In the genomic region with DNA sequence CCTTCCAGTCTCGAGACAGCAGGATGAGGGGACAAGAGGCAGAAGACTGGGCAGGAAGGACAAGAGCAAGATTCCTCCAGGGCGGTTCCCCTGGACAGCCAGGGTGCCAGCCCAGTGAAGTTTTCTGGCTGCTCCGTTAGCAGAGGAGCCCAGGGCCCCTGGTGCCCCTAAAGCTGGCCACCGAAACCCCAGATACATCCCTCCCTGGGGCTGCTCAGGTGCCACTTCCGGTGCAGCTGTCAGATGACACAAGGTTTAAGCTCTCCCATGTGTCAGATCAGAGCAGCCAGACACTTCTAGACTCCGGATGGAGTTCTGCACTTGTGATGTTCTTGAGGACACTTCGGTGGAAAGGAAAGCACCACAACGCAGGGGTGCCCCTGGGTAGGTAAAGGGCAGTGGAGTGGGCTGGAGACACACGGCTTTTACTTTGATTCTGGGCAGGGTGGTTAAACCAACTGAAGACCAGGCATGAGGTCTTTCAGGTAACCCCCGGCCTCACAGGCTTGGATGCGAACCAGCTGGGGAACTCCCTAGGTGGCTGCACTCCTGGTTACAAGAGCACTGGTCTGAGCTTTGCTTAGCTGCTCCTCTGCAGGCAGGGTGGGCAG, we compare ENCODE assay signal across 8 cellular contexts.
A peak's percentile ranks its signal among the peaks of the same experiment; 100 is the strongest.
DNase-seq lines count a peak whose midpoint lies in the region; ATAC-seq and TF ChIP-seq lines count a peak whose summit lies in the region.

No MANE protein-coding gene starts in this region.

- H3K18ac ChIP-seq in IMR-90 (ENCODE audit: low read depth, low read length) = peak overlapping the region; percentile 5; the same call in 1 of the 2 replicates

- peaks cover 0 to 48% (median 24%) of the 10 kb centered on the region in 3 donors for H3K4me1 Mint-ChIP-seq in CD8-positive, alpha-beta memory T cell
- peaks cover 69% of the 10 kb centered on the region for H3K4me1 Mint-ChIP-seq in activated naive CD8-positive, alpha-beta T cell treated with anti-CD3 and anti-CD28 coated beads, Interleukin-2, amount 10 ng/mL, durations not matched to agents 7 days and 5 days
- H3K4me1 Mint-ChIP-seq in stimulated activated memory B cell treated with anti-CD40 and anti-IgM and Interleukin-4, amounts not matched to agents 10 μg/mL and 1 μg/mL and 100 μg/mL, for 72 hours = peaks cover 25% of the 10 kb centered on the region

- H3K79me1 ChIP-seq in IMR-90 (ENCODE audit: low read depth in 1 of 2, low read length in 2 of 2) = no peaks in the 10 kb centered on the region

- peak overlapping the region; percentile 75 to 90 (median 82) for H3K4me3 Mint-ChIP-seq in CD8-positive, alpha-beta memory T cell
- peak overlapping the region; percentile 85 for H3K4me3 Mint-ChIP-seq in activated naive CD8-positive, alpha-beta T cell treated with anti-CD3 and anti-CD28 coated beads, Interleukin-2, amount 10 ng/mL, durations not matched to agents 7 days and 5 days
- H3K4me3 Mint-ChIP-seq in stimulated activated memory B cell treated with anti-CD40 and anti-IgM and Interleukin-4, amounts not matched to agents 10 μg/mL and 1 μg/mL and 100 μg/mL, for 72 hours = peak overlapping the region; percentile 79

- H3K4me3 ChIP-seq in CD8-positive, alpha-beta memory T cell (ENCODE audit: low read length) = peak overlapping the region; percentile 44
- no peak overlapping the region for H3K4me3 ChIP-seq in IMR-90 (ENCODE audit: insufficient read depth, low read depth, low read length)

- TF ChIP-seq POLR2A in IMR-90 (IDR thresholded peaks at IDR 0.05; ENCODE audit: low read depth, low read length) = no peak

- POLR2A ChIA-PET in CD8-positive, alpha-beta memory T cell (lab: Charles Lee) = interaction anchor here (0.7 to 3.3 kb wide), 9 partner anchors 9 to 85 kb away, joined by 3 to 28 read pairs (median 7); a partner anchor contains a TSS
- POLR2A ChIA-PET in IMR-90 (lab: Charles Lee; ENCODE audit: unreplicated experiment) = interaction anchor here (0.7 kb wide), 1 partner anchor 9 kb away, joined by 3 read pairs; no protein-coding TSS in a partner anchor
- POLR2A ChIA-PET in activated naive CD8-positive, alpha-beta T cell treated with anti-CD3 and anti-CD28 coated beads, Interleukin-2, amount 10 ng/mL, durations not matched to agents 7 days and 5 days (lab: Charles Lee) = interaction anchor here (0.6 to 2.8 kb wide), 13 partner anchors 9 to 86 kb away, joined by 4 to 30 read pairs (median 9); a partner anchor contains a TSS

- no peak for TF ChIP-seq CTCF in IMR-90 (conservative IDR thresholded peaks at IDR 0.05; ENCODE audit: low read depth, low read length)

- no peaks in the 10 kb centered on the region for H3K9me3 Mint-ChIP-seq in CD8-positive, alpha-beta memory T cell
- no peaks in the 10 kb centered on the region for H3K9me3 Mint-ChIP-seq in activated naive CD8-positive, alpha-beta T cell treated with anti-CD3 and anti-CD28 coated beads, Interleukin-2, amount 10 ng/mL, durations not matched to agents 7 days and 5 days
- H3K9me3 Mint-ChIP-seq in stimulated activated memory B cell treated with anti-CD40 and anti-IgM and Interleukin-4, amounts not matched to agents 10 μg/mL and 1 μg/mL and 100 μg/mL, for 72 hours = no peaks in the 10 kb centered on the region

- peak overlapping the region; percentile 46 for H3K14ac ChIP-seq in IMR-90 (replicated peaks; ENCODE audit: low read depth, low read length)

- peaks cover 14% of the 10 kb centered on the region for H3K4me1 ChIP-seq in CD8-positive, alpha-beta memory T cell (ENCODE audit: insufficient read depth, low read length)
- peaks cover 17% of the 10 kb centered on the region for H3K4me1 ChIP-seq in IMR-90 (ENCODE audit: control insufficient read depth, insufficient read depth, low read length)

- H3K4me2 ChIP-seq in IMR-90 (ENCODE audit: low read depth, low read length) = no peak overlapping the region

- peak overlapping the region; percentile 57 for H3K4ac ChIP-seq in IMR-90 (ENCODE audit: low read depth, low read length)

- peaks cover 17% of the 10 kb centered on the region for H3K9me1 ChIP-seq in IMR-90 (ENCODE audit: insufficient read depth, low read length)

- peak; percentile 68 to 87 (median 83) for DNase-seq in CD8-positive, alpha-beta memory T cell
- DNase-seq in IMR-90 = no peak
- peak; percentile 70 for DNase-seq in activated naive CD8-positive, alpha-beta T cell treated with anti-CD3 and anti-CD28 coated beads, Interleukin-2, amount 10 ng/mL, durations not matched to agents 7 days and 5 days
- no peak for DNase-seq in NCI-H1930 (lab: John Stamatoyannopoulos, UW)
- no peak for DNase-seq in NOMO-1 treated with dmso at 0.1 percent for 144 hours (lab: John Stamatoyannopoulos, UW; ENCODE audit: unreplicated experiment)
- DNase-seq in NCI-H345 treated with DMSO at 0.1 percent for 48 hours (lab: John Stamatoyannopoulos, UW; ENCODE audit: unreplicated experiment) = no peak

- H3K9ac ChIP-seq in IMR-90 (ENCODE audit: low read depth, low read length) = no peak overlapping the region

- peak overlapping the region; percentile 74 for H3K27ac ChIP-seq in CD8-positive, alpha-beta memory T cell (ENCODE audit: low read depth, low read length)
- no peak overlapping the region for H3K27ac ChIP-seq in IMR-90 (ENCODE audit: insufficient read depth, low read length)

- peak overlapping the region; percentile 49 for H4K91ac ChIP-seq in IMR-90 (ENCODE audit: insufficient read depth, low read depth, low read length)

- no peak overlapping the region for H3K56ac ChIP-seq in IMR-90 (ENCODE audit: extremely low read depth, insufficient read depth, low read length)

- no peaks in the 10 kb centered on the region for H4K20me1 ChIP-seq in IMR-90 (ENCODE audit: insufficient read depth, low read length)

- peak overlapping the region; percentile 13 for H4K5ac ChIP-seq in IMR-90 (ENCODE audit: low read depth, low read length)

- dilution Hi-C loops in IMR-90 (cut with HindIII; ENCODE audit: low sequenced_read_pairs, unreplicated experiment) = no loop called here

- 83% methylated on average over 3 of the region's 11 CpGs; no CpG with 5 or more reads in 1 of the 2 experiments for WGBS in IMR-90 (ENCODE audit: extremely low coverage in 2 of 2, insufficient read length in 1 of 2), 2 experiments

- H3K27me3 Mint-ChIP-seq in CD8-positive, alpha-beta memory T cell = peaks cover 0 to 1% of the 10 kb centered on the region in 2 donors
- no peaks in the 10 kb centered on the region for H3K27me3 Mint-ChIP-seq in activated naive CD8-positive, alpha-beta T cell treated with anti-CD3 and anti-CD28 coated beads, Interleukin-2, amount 10 ng/mL, durations not matched to agents 7 days and 5 days
- no peaks in the 10 kb centered on the region for H3K27me3 Mint-ChIP-seq in stimulated activated memory B cell treated with anti-CD40 and anti-IgM and Interleukin-4, amounts not matched to agents 10 μg/mL and 1 μg/mL and 100 μg/mL, for 72 hours

- peaks cover 8% of the 10 kb centered on the region for H3K36me3 ChIP-seq in CD8-positive, alpha-beta memory T cell (ENCODE audit: insufficient read depth, low read length)
- H3K36me3 ChIP-seq in IMR-90 (ENCODE audit: control insufficient read depth, insufficient read depth, low read length) = no peaks in the 10 kb centered on the region; the same call in 1 of the 2 replicates

- peak overlapping the region; percentile 70 for H2BK120ac ChIP-seq in IMR-90 (ENCODE audit: low read depth, low read length)

- ATAC-seq in GM21423 (IDR thresholded peaks at IDR 0.05; ENCODE audit: unreplicated experiment) (peak; percentile 76), IMR-90 (ENCODE audit: low read depth) (peak; percentile 10; the same call in 1 of the 2 replicates)
- peak; percentile 84 for ATAC-seq in activated naive CD8-positive, alpha-beta T cell treated with anti-CD3 and anti-CD28 coated beads, Interleukin-2, amount 10 ng/mL, durations not matched to agents 7 days and 5 days (ENCODE audit: low read depth)
- ATAC-seq in stimulated activated memory B cell treated with anti-CD40 and anti-IgM and Interleukin-4, amounts not matched to agents 10 μg/mL and 1 μg/mL and 100 μg/mL, for 72 hours = peak; percentile 87

- H2BK5ac ChIP-seq in IMR-90 (ENCODE audit: low read depth, low read length, poor library complexity, severe bottlenecking) = no peak overlapping the region

- H2BK20ac ChIP-seq in IMR-90 (ENCODE audit: low read depth, low read length) = peak overlapping the region; percentile 80; the same call in 1 of the 2 replicates

- intact Hi-C loops in IMR-90 (cut with micrococcal nuclease) = no loop called here

- no peaks in the 10 kb centered on the region for H3K9me3 ChIP-seq in CD8-positive, alpha-beta memory T cell (ENCODE audit: low read length)
- H3K9me3 ChIP-seq in IMR-90 (ENCODE audit: control insufficient read depth, insufficient read depth, low read length) = no peaks in the 10 kb centered on the region

- CTCF ChIA-PET in CD8-positive, alpha-beta memory T cell (lab: Charles Lee) = interaction anchor here (1.0 to 3.0 kb wide), 17 partner anchors 9 to 174 kb away, joined by 3 to 15 read pairs (median 5); a partner anchor contains a TSS
- CTCF ChIA-PET in IMR-90 (lab: Yijun Ruan, JAX) = no interaction called here

- H3K27me3 ChIP-seq in CD8-positive, alpha-beta memory T cell (ENCODE audit: insufficient read depth, low read length, poor library complexity, severe bottlenecking) = no peaks in the 10 kb centered on the region
- H3K27me3 ChIP-seq in IMR-90 (ENCODE audit: control insufficient read depth, insufficient read depth, low read length) = no peaks in the 10 kb centered on the region

- in situ Hi-C loops in IMR-90 (cut with MboI; ENCODE audit: low sequenced_read_pairs) = no loop called here

- no peak overlapping the region for H3K27ac Mint-ChIP-seq in CD8-positive, alpha-beta memory T cell
- H3K27ac Mint-ChIP-seq in activated naive CD8-positive, alpha-beta T cell treated with anti-CD3 and anti-CD28 coated beads, Interleukin-2, amount 10 ng/mL, durations not matched to agents 7 days and 5 days = peak overlapping the region; percentile 95
- no peak overlapping the region for H3K27ac Mint-ChIP-seq in stimulated activated memory B cell treated with anti-CD40 and anti-IgM and Interleukin-4, amounts not matched to agents 10 μg/mL and 1 μg/mL and 100 μg/mL, for 72 hours

- no peak for TF ChIP-seq RAD21 in IMR-90 (IDR thresholded peaks at IDR 0.05; ENCODE audit: low read length)

- no TSS peak for BruUV-seq in IMR-90 (replicated peaks; lab: Mats Ljungman, UMichigan)

- no peak overlapping the region for H2AK9ac ChIP-seq in IMR-90 (replicated peaks; ENCODE audit: low read depth, low read length, poor library complexity)

- peaks cover 0 to 41% (median 5%) of the 10 kb centered on the region in 3 donors for H3K36me3 Mint-ChIP-seq in CD8-positive, alpha-beta memory T cell
- H3K36me3 Mint-ChIP-seq in activated naive CD8-positive, alpha-beta T cell treated with anti-CD3 and anti-CD28 coated beads, Interleukin-2, amount 10 ng/mL, durations not matched to agents 7 days and 5 days = peaks cover 10% of the 10 kb centered on the region
- peaks cover 33% of the 10 kb centered on the region for H3K36me3 Mint-ChIP-seq in stimulated activated memory B cell treated with anti-CD40 and anti-IgM and Interleukin-4, amounts not matched to agents 10 μg/mL and 1 μg/mL and 100 μg/mL, for 72 hours

- peak overlapping the region; percentile 14; the same call in 1 of the 2 replicates for H2AK5ac ChIP-seq in IMR-90 (ENCODE audit: low read depth, low read length)

- no peak overlapping the region for H3K23ac ChIP-seq in IMR-90 (ENCODE audit: low read depth, low read length)

- H2BK15ac ChIP-seq in IMR-90 (ENCODE audit: low read depth, low read length) = no peak overlapping the region

- H4K8ac ChIP-seq in IMR-90 (ENCODE audit: low read depth in 2 of 2, low read length in 2 of 2) = peak overlapping the region; percentile 75 to 97; a peak in 3 of 4 replicates

- peak overlapping the region; percentile 86 for H2AFZ ChIP-seq in IMR-90 (replicated peaks; ENCODE audit: low read length, poor library complexity)

Comparison
In these comparisons a context has a peak if more than half of its experiments do, and no peak if none do; other contexts are left out.
1. DNase-seq: peak in CD8-positive, alpha-beta memory T cell (5 of 5) and activated naive CD8-positive, alpha-beta T cell treated with anti-CD3 and anti-CD28 coated beads, Interleukin-2, amount 10 ng/mL, durations not matched to agents 7 days and 5 days (single experiment); none in IMR-90 (single experiment), NCI-H1930 (0 of 2), NOMO-1 treated with dmso at 0.1 percent for 144 hours (single experiment) and NCI-H345 treated with DMSO at 0.1 percent for 48 hours (single experiment).
2. ATAC-seq: peak in every context shown above with its lines; median percentile 87 in stimulated activated memory B cell treated with anti-CD40 and anti-IgM and Interleukin-4, amounts not matched to agents 10 μg/mL and 1 μg/mL and 100 μg/mL, for 72 hours; 84 in activated naive CD8-positive, alpha-beta T cell treated with anti-CD3 and anti-CD28 coated beads, Interleukin-2, amount 10 ng/mL, durations not matched to agents 7 days and 5 days; 76 in GM21423; 10 in IMR-90.
3. Peak in every context shown above with its lines, with median percentiles within 50 percentile points of each other: H3K4me3 Mint-ChIP-seq.